ENCODE assay signal across 24 cellular contexts in genomic region chr19:434152-434960, GRCh38. TPM values are rescaled to one million over a fixed set of nuclear protein-coding genes. Genes with fewer than 3 reads are reported as not detected.
"Had no signal": no experiment of that assay in that cellular context is flagged by ENCODE, and none has a peak within 500 bp of the region (broad histone marks: within the 10 kb centered on the region; RNA-seq: fewer than 3 reads in every experiment).

No MANE protein-coding gene starts in this region.

- FAIRE-seq: endometrium had no signal

- ATAC-seq: lower lobe of right lung; naive thymus-derived CD4-positive, alpha-beta T cell; stimulated activated naive B cell treated with anti-CD40 and anti-IgM and Interleukin-4, amounts not matched to agents 10 μg/mL and 1 μg/mL and 100 μg/mL, for 72 hours; WTC11 had no signal

- H3K9me3 ChIP-seq: breast epithelium, colonic mucosa, heart right ventricle, lower lobe of right lung, sigmoid colon, testis, vagina had no signal

- H3K4me3 ChIP-seq: breast epithelium, colonic mucosa, heart right ventricle, lower lobe of right lung, sigmoid colon, smooth muscle cell, testis, vagina had no signal

- DNase-seq: activated CD4-positive, alpha-beta T cell treated with anti-CD3 and anti-CD28 coated beads, Interleukin-2, amount 50 U/mL, for 48 hours; activated CD8-positive, alpha-beta memory T cell treated with anti-CD3 and anti-CD28 coated beads, Interleukin-2, amount 50 U/mL, for 48 hours; activated gamma-delta T cell; activated T-cell treated with anti-CD3 and anti-CD28 coated beads, Interleukin-2, amount 50 U/mL, for 48 hours; colonic mucosa; effector CD4-positive, alpha-beta T cell; foreskin fibroblast; heart right ventricle; islet precursor cell; lower lobe of right lung; naive thymus-derived CD4-positive, alpha-beta T cell; sigmoid colon; stimulated activated CD4-positive, alpha-beta T cell treated with anti-CD3 and anti-CD28 coated beads, Interleukin-15, amount 100 ng/mL, for 24 hours; stimulated activated naive B cell treated with anti-CD40 and anti-IgM and Interleukin-4, amounts not matched to agents 10 μg/mL and 1 μg/mL and 100 μg/mL, for 72 hours; T1000; testis; trophoblast cell had no signal

- H3K27me3 ChIP-seq: breast epithelium, colonic mucosa, heart right ventricle, sigmoid colon, testis, vagina had no signal

- H3K4me1 ChIP-seq: breast epithelium, colonic mucosa, heart right ventricle, lower lobe of right lung, sigmoid colon, testis, vagina had no signal

- H3K27ac ChIP-seq: breast epithelium, colonic mucosa, heart right ventricle, lower lobe of right lung, sigmoid colon, testis, vagina had no signal

- H3K4me2 ChIP-seq: smooth muscle cell had no signal

- H3K36me3 ChIP-seq: breast epithelium, colonic mucosa, vagina had no signal

RNA-seq across cellular contexts. Expression of gene C2CD4C, which starts 25.4 kb away (rescaled TPM):
- total RNA-seq: activated CD8-positive, alpha-beta memory T cell treated with anti-CD3 and anti-CD28 coated beads for 36 hours; naive thymus-derived CD4-positive, alpha-beta T cell; osteoblast had no signal
- polyA plus RNA-seq: naive thymus-derived CD4-positive, alpha-beta T cell had no signal

RNA-seq across cellular contexts. Expression of gene SHC2, which starts 26.5 kb away (rescaled TPM):
- total RNA-seq: activated CD8-positive, alpha-beta memory T cell treated with anti-CD3 and anti-CD28 coated beads for 36 hours had no signal
- polyA plus RNA-seq: naive thymus-derived CD4-positive, alpha-beta T cell had no signal
